In the genomic region with DNA sequence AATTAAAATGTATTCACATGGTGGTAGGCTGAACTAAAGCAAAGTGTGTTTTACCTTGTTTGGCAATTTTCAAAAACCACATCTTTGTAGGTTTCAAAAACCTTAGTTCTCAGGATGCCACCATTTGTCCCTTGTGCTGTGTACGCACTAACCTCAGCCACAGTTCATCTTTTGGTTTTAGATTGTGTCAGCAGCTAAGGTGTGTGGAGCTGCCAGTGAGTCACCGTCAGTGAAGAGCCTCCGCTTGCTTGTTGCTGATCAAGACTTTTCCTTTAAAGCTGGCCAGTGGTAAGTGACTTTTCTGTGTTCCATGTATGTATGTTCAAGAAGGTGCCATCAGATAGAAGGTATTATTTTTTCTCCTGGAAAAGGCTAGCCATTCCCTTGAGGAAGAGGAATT, we compare ENCODE assay signal across 8 cellular contexts. TPM values are rescaled to one million over a fixed set of nuclear protein-coding genes. Genes with fewer than 3 reads are reported as not detected.
DNase-seq lines count a peak whose midpoint lies in the region; ATAC-seq and TF ChIP-seq lines count a peak whose summit lies in the region.

No MANE protein-coding gene starts in this region.

- H3K36me3 ChIP-seq in heart right ventricle: peaks cover 0 to 38% (median 0%) of the 10 kb centered on the region in 9 donors
- peaks cover 6% of the 10 kb centered on the region for H3K36me3 ChIP-seq in upper lobe of right lung
- peaks cover 0 to 53% (median 0%) of the 10 kb centered on the region in 3 donors for H3K36me3 ChIP-seq in tibial nerve

- no peak overlapping the region for H3K4me3 Mint-ChIP-seq in Calu3 (ENCODE audit: low read depth, unreplicated experiment)

- intact Hi-C loops in heart right ventricle (cut with DNase I): loop anchor here in 6 of 10 donors (5.0 kb wide), 4 partner anchors 231 to 266 kb away; no protein-coding TSS in a partner anchor
- intact Hi-C loops in left ventricle myocardium superior (cut with micrococcal nuclease): no loop called here
- intact Hi-C loops in upper lobe of right lung (cut with DNase I): loop anchor here (5.0 kb wide), 1 partner anchor 266 kb away; no protein-coding TSS in a partner anchor
- intact Hi-C loops in Calu3 (cut with micrococcal nuclease; ENCODE audit: unreplicated experiment): no loop called here

- H3K4me3 ChIP-seq in heart right ventricle (peak overlapping the region in 1 of 10 donors; percentile 39), epithelial cell of esophagus (ENCODE audit: low read length) (no peak overlapping the region), upper lobe of right lung (peak overlapping the region; percentile 25), tibial nerve (peak overlapping the region in 1 of 4 donors; percentile 28)

- no peaks in the 10 kb centered on the region for H3K9me3 ChIP-seq in heart right ventricle
- H3K9me3 ChIP-seq in upper lobe of right lung: no peaks in the 10 kb centered on the region
- H3K9me3 ChIP-seq in tibial nerve: no peaks in the 10 kb centered on the region

- BruUV-seq in Calu3 (replicated peaks; lab: Mats Ljungman, UMichigan): no TSS peak

- no peak for TF ChIP-seq CTCF in heart right ventricle (IDR thresholded peaks at IDR 0.05)
- TF ChIP-seq CTCF in epithelial cell of esophagus (IDR thresholded peaks at IDR 0.05; ENCODE audit: insufficient read depth, low read depth, low read length, missing control alignments): no peak
- no peak for TF ChIP-seq CTCF in upper lobe of right lung (IDR thresholded peaks at IDR 0.05)
- TF ChIP-seq CTCF in tibial nerve (IDR thresholded peaks at IDR 0.05): no peak
- TF ChIP-seq CTCF in Calu3 (IDR thresholded peaks at IDR 0.05; ENCODE audit: unreplicated experiment): no peak

- no peak for TF ChIP-seq POLR2A in tibial nerve (IDR thresholded peaks at IDR 0.05)

- H3K4me1 ChIP-seq in heart right ventricle (peaks cover 26 to 66% (median 61%) of the 10 kb centered on the region in 9 donors), upper lobe of right lung (peaks cover 5% of the 10 kb centered on the region), tibial nerve (peaks cover 0 to 34% (median 9%) of the 10 kb centered on the region in 4 donors)

- TF ChIP-seq EP300 in tibial nerve (IDR thresholded peaks at IDR 0.05): no peak

- CTCF ChIA-PET in Calu3 (lab: Charles Lee): no interaction called here

- no peaks in the 10 kb centered on the region for H3K9me3 Mint-ChIP-seq in Calu3 (ENCODE audit: low read depth, unreplicated experiment)

- H3K27ac Mint-ChIP-seq in Calu3 (ENCODE audit: unreplicated experiment): no peak overlapping the region

- H3K27me3 ChIP-seq in heart right ventricle (no peaks in the 10 kb centered on the region), upper lobe of right lung (no peaks in the 10 kb centered on the region), tibial nerve (no peaks in the 10 kb centered on the region)

- peaks cover 6% of the 10 kb centered on the region for H3K36me3 Mint-ChIP-seq in Calu3 (ENCODE audit: insufficient read depth, unreplicated experiment)

- ATAC-seq in heart right ventricle (peak in 1 of 8 donors; percentile 21), left ventricle myocardium superior (no peak), upper lobe of right lung (peak; percentile 32)

- no peaks in the 10 kb centered on the region for H3K27me3 Mint-ChIP-seq in Calu3 (ENCODE audit: unreplicated experiment)

- 90 to 94% methylated on average over 3 of the region's 3 CpGs for WGBS in heart right ventricle, 2 donors
- 88 to 97% methylated on average over 3 of the region's 3 CpGs for WGBS in tibial nerve, 2 donors

- H3K4me1 Mint-ChIP-seq in Calu3 (ENCODE audit: low read depth, unreplicated experiment): no peaks in the 10 kb centered on the region

- no peak for DNase-seq in heart right ventricle
- DNase-seq in left ventricle myocardium superior: no peak
- peak; percentile 48 for DNase-seq in T-helper 9 cell
- peak; percentile 31 for DNase-seq in epithelial cell of esophagus (ENCODE audit: low read depth)
- DNase-seq in upper lobe of right lung: no peak
- DNase-seq in germinal center (ENCODE audit: low spot score): no peak
- no peak for DNase-seq in tibial nerve (ENCODE audit: low spot score in 2 of 2)
- DNase-seq in Calu3: no peak

- H3K27ac ChIP-seq in heart right ventricle: peak overlapping the region; percentile 41 to 88 (median 70)
- H3K27ac ChIP-seq in upper lobe of right lung: peak overlapping the region; percentile 52
- peak overlapping the region in 2 of 4 donors; percentile 51 to 61 for H3K27ac ChIP-seq in tibial nerve

RNA-seq across cellular contexts. Expression of gene OXNAD1, which starts 21.1 kb away (rescaled TPM):
- total RNA-seq in heart right ventricle (10 to 100 TPM; 13.1 to 22.8 (median 18.1) TPM), left ventricle myocardium superior (15.4 TPM), upper lobe of right lung (12.8 TPM), tibial nerve (10 to 100 TPM; 11.4 to 14.9 (median 13.1) TPM), Calu3 (2022) (16.3 and 16.8 TPM in 2 replicates)
- 10 to 100 TPM in 1 of 2 donors, 1 to 10 TPM in 1; 4.2 to 14.6 TPM for polyA plus RNA-seq in heart right ventricle

RNA-seq across cellular contexts. Expression of gene DPH3, which starts 21.4 kb away (rescaled TPM):
- 10 to 100 TPM; 15.5 to 24.5 (median 18.7) TPM for total RNA-seq in heart right ventricle
- 10 to 100 TPM in 1 of 2 donors, 1 to 10 TPM in 1; 5.5 to 22.1 TPM for polyA plus RNA-seq in heart right ventricle
- 18.2 TPM for total RNA-seq in left ventricle myocardium superior
- 29.8 TPM for total RNA-seq in upper lobe of right lung
- total RNA-seq in tibial nerve: 10 to 100 TPM; 11.4 to 20.5 (median 19.1) TPM
- total RNA-seq in Calu3 (2022): 14.7 and 16.8 TPM in 2 replicates

Comparison
In these comparisons a context has a peak if more than half of its experiments do, and no peak if none do; other contexts are left out.
1. intact Hi-C loops: an anchor here in heart right ventricle (5.0 kb wide) and upper lobe of right lung (5.0 kb wide); none called in left ventricle myocardium superior and Calu3.
2. DNase-seq: peak in T-helper 9 cell (single experiment) and epithelial cell of esophagus (single experiment); none in heart right ventricle (0 of 2), left ventricle myocardium superior (single experiment), upper lobe of right lung (single experiment), germinal center (single experiment), tibial nerve (0 of 2) and Calu3 (single experiment).